ENCODE assay signal across 13 cellular contexts in genomic region chr2:96529376-96530143, GRCh38. TPM values are rescaled to one million over a fixed set of nuclear protein-coding genes. Genes with fewer than 3 reads are reported as not detected.
A peak's percentile ranks its signal among the peaks of the same experiment; 100 is the strongest.
DNase-seq lines count a peak whose midpoint lies in the region; ATAC-seq and TF ChIP-seq lines count a peak whose summit lies in the region.
"Had no signal": no experiment of that assay in that cellular context is flagged by ENCODE, and none has a peak within 500 bp of the region (broad histone marks: within the 10 kb centered on the region; RNA-seq: fewer than 3 reads in every experiment).

No MANE protein-coding gene starts in this region.

- no peak overlapping the region for H3K4me3 Mint-ChIP-seq in T-helper 2 cell treated with Interferon-gamma antibody and Interleukin-4, amounts not matched to agents 5 μg/mL and 100 μg/mL, for 36 hours
- H3K4me3 Mint-ChIP-seq in IgD-negative memory B cell, result peak overlapping the region in 1 of 4 donors; percentile 85

- no peaks in the 10 kb centered on the region for H3K79me2 ChIP-seq in smooth muscle cell (ENCODE audit: low read depth)

- peak overlapping the region; percentile 92 for H3K4me2 ChIP-seq in smooth muscle cell

- TF ChIP-seq POLR2A in esophagus muscularis mucosa (IDR thresholded peaks at IDR 0.05; ENCODE audit: low read depth), result no peak

- no peak for TF ChIP-seq CTCF in esophagus muscularis mucosa (IDR thresholded peaks at IDR 0.05)
- no peak for TF ChIP-seq CTCF in smooth muscle cell (IDR thresholded peaks at IDR 0.05; ENCODE audit: borderline replicate concordance, insufficient read depth, poor library complexity, severe bottlenecking)

- H3K27me3 ChIP-seq in esophagus muscularis mucosa, result no peaks in the 10 kb centered on the region
- no peaks in the 10 kb centered on the region for H3K27me3 ChIP-seq in smooth muscle cell (ENCODE audit: low read depth)

- H3K36me3 ChIP-seq in esophagus muscularis mucosa (no peaks in the 10 kb centered on the region), smooth muscle cell (ENCODE audit: low read depth) (no peaks in the 10 kb centered on the region)

- H3K27me3 Mint-ChIP-seq in T-helper 2 cell treated with Interferon-gamma antibody and Interleukin-4, amounts not matched to agents 5 μg/mL and 100 μg/mL, for 36 hours (ENCODE audit: low read depth), result peaks cover 2% of the 10 kb centered on the region
- peaks cover 3% of the 10 kb centered on the region for H3K27me3 Mint-ChIP-seq in IgD-negative memory B cell

- H3K9me3 ChIP-seq in esophagus muscularis mucosa (no peaks in the 10 kb centered on the region), smooth muscle cell (replicated peaks; ENCODE audit: low read depth) (no peaks in the 10 kb centered on the region)

- no peak for TF ChIP-seq EP300 in esophagus muscularis mucosa (IDR thresholded peaks at IDR 0.05)

- DNase-seq in T-helper 2 cell treated with Interferon-gamma antibody and Interleukin-4, amounts not matched to agents 5 μg/mL and 100 μg/mL, for 36 hours (ENCODE audit: low spot score), result no peak
- no peak for DNase-seq in T-helper 2 cell
- no peak for DNase-seq in esophagus muscularis mucosa (ENCODE audit: extremely low spot score)
- DNase-seq in smooth muscle cell (lab: John Stamatoyannopoulos, UW; ENCODE audit: unreplicated experiment), result no peak
- no peak for DNase-seq in NCI-H510A treated with DMSO at 0.1 percent for 48 hours (lab: John Stamatoyannopoulos, UW)
- DNase-seq: activated T-cell treated with anti-CD3 and anti-CD28 coated beads, Interleukin-2, amount 50 U/mL, for 1 hour; central memory CD4-positive, alpha-beta T cell; NCI-H1436; NCI-H748 treated with DMSO at 0.1 percent for 48 hours had no signal

- peak overlapping the region; percentile 93 to 100 (median 98) for H3K27ac ChIP-seq in esophagus muscularis mucosa (replicated peaks in 1 of 4)
- H3K27ac ChIP-seq in smooth muscle cell (ENCODE audit: low read depth), result peak overlapping the region; percentile 66

- no peak overlapping the region for H3K9ac ChIP-seq in smooth muscle cell (ENCODE audit: low read depth)

- H3K9me3 Mint-ChIP-seq in T-helper 2 cell treated with Interferon-gamma antibody and Interleukin-4, amounts not matched to agents 5 μg/mL and 100 μg/mL, for 36 hours, result no peaks in the 10 kb centered on the region
- no peaks in the 10 kb centered on the region for H3K9me3 Mint-ChIP-seq in IgD-negative memory B cell

- peaks cover 8% of the 10 kb centered on the region for H3F3A ChIP-seq in smooth muscle cell (ENCODE audit: low read depth)

- 91% methylated on average over 8 of the region's 9 CpGs for WGBS in esophagus muscularis mucosa
- WGBS in smooth muscle cell (ENCODE audit: low lambda C conversion rate), result 89% methylated on average over 9 of the region's 9 CpGs

- H3K4me3 ChIP-seq in esophagus muscularis mucosa, result no peak overlapping the region
- H3K4me3 ChIP-seq in smooth muscle cell, result no peak overlapping the region

- no peak overlapping the region for H2AFZ ChIP-seq in smooth muscle cell (ENCODE audit: low read depth)

- H3K4me1 Mint-ChIP-seq in T-helper 2 cell treated with Interferon-gamma antibody and Interleukin-4, amounts not matched to agents 5 μg/mL and 100 μg/mL, for 36 hours (ENCODE audit: low read depth), result peaks cover 83% of the 10 kb centered on the region
- peaks cover 18 to 36% (median 28%) of the 10 kb centered on the region in 3 donors for H3K4me1 Mint-ChIP-seq in IgD-negative memory B cell

- no peaks in the 10 kb centered on the region for H3K36me3 Mint-ChIP-seq in T-helper 2 cell treated with Interferon-gamma antibody and Interleukin-4, amounts not matched to agents 5 μg/mL and 100 μg/mL, for 36 hours (ENCODE audit: low read depth)
- no peaks in the 10 kb centered on the region for H3K36me3 Mint-ChIP-seq in IgD-negative memory B cell

- no peaks in the 10 kb centered on the region for H4K20me1 ChIP-seq in smooth muscle cell (ENCODE audit: low read depth)

- peaks cover 66 to 81% (median 74%) of the 10 kb centered on the region in 4 donors for H3K4me1 ChIP-seq in esophagus muscularis mucosa
- peaks cover 30% of the 10 kb centered on the region for H3K4me1 ChIP-seq in smooth muscle cell (ENCODE audit: low read depth)

- H3K27ac Mint-ChIP-seq in T-helper 2 cell treated with Interferon-gamma antibody and Interleukin-4, amounts not matched to agents 5 μg/mL and 100 μg/mL, for 36 hours, result peak overlapping the region; percentile 51
- peak overlapping the region in 2 of 3 donors; percentile 60 to 84 for H3K27ac Mint-ChIP-seq in IgD-negative memory B cell

- ATAC-seq in GM19324 (IDR thresholded peaks at IDR 0.05; ENCODE audit: low FRiP score, unreplicated experiment) (no peak), GM21528 (IDR thresholded peaks at IDR 0.05; ENCODE audit: low FRiP score, unreplicated experiment) (no peak)

- intact Hi-C loops in esophagus muscularis mucosa (cut with DNase I), result no loop called here

RNA-seq across cellular contexts. Expression of gene ARID5A, which starts 7.0 kb away (rescaled TPM):
- polyA plus RNA-seq in IgD-negative memory B cell (62.3 TPM), smooth muscle cell (20.4 and 25.6 TPM in 2 replicates)
- total RNA-seq in esophagus muscularis mucosa (100 to 1,000 TPM in 1 of 4 donors, 10 to 100 TPM in 3; 26.2 to 238 (median 70.7) TPM), smooth muscle cell (11.0 and 12.1 TPM in 2 replicates)

RNA-seq across cellular contexts. Expression of gene NEURL3, which starts 24.4 kb away (rescaled TPM):
- polyA plus RNA-seq in IgD-negative memory B cell, result not detected
- not detected for total RNA-seq in esophagus muscularis mucosa
- not detected in 2 replicates for total RNA-seq in smooth muscle cell
- 0.21 TPM in 1 of 2 replicates, not detected in the other for polyA plus RNA-seq in smooth muscle cell
- total RNA-seq: mesenteric fat pad had no signal
